Comparison of ENCODE assay signal across 1 cellular context in genomic region chr17:82705756-82706155, GRCh38.
TF ChIP-seq lines count a peak whose summit lies in the region.

No MANE protein-coding gene starts in this region.

TF ChIP-seq in HepG2, 621 proteins besides CTCF, POLR2A, EP300 and RAD21:
- TF ChIP-seq BRCA1 (CRISPR knock-in tag; IDR thresholded peaks at IDR 0.05) = no peak
- 0 out of 2 replicates have a peak, but pooled peaks have one; percentile 25 for TF ChIP-seq RXRA (CRISPR knock-in tag; IDR thresholded peaks at IDR 0.05)
- TF ChIP-seq FOXJ3 (CRISPR knock-in tag; IDR thresholded peaks at IDR 0.05; ENCODE audit: borderline replicate concordance) = no peak
- 0 out of 2 replicates have a peak, but pooled peaks have one; percentile 4 for TF ChIP-seq UBTF (CRISPR knock-in tag; IDR thresholded peaks at IDR 0.05)
- no peak for TF ChIP-seq NKX3-1 (CRISPR knock-in tag; IDR thresholded peaks at IDR 0.05)
- TF ChIP-seq AGO1 (IDR thresholded peaks at IDR 0.05; ENCODE audit: low read depth, low read length, poor library complexity, severe bottlenecking) = no peak
- TF ChIP-seq STAT6 (CRISPR knock-in tag; IDR thresholded peaks at IDR 0.05; ENCODE audit: borderline replicate concordance) = no peak
- TF ChIP-seq NFAT5 (CRISPR knock-in tag; IDR thresholded peaks at IDR 0.05) = no peak
- TF ChIP-seq SKIL (CRISPR knock-in tag; IDR thresholded peaks at IDR 0.05; ENCODE audit: borderline replicate concordance) = no peak
- TF ChIP-seq ZNF607 (CRISPR knock-in tag; IDR thresholded peaks at IDR 0.05; ENCODE audit: borderline replicate concordance) = 0 out of 2 replicates have a peak, but pooled peaks have one; percentile 17
- TF ChIP-seq MXD4 (CRISPR knock-in tag; IDR thresholded peaks at IDR 0.05) = no peak
- TF ChIP-seq ARNTL (CRISPR knock-in tag; IDR thresholded peaks at IDR 0.05) = no peak
- TF ChIP-seq HMG20A (CRISPR knock-in tag; IDR thresholded peaks at IDR 0.05; ENCODE audit: borderline replicate concordance) = no peak
- no peak for TF ChIP-seq HNF4A (CRISPR knock-in tag; IDR thresholded peaks at IDR 0.05)
- no peak for TF ChIP-seq ZBTB46 (CRISPR knock-in tag; IDR thresholded peaks at IDR 0.05; ENCODE audit: borderline replicate concordance)
- TF ChIP-seq GPBP1L1 (CRISPR knock-in tag; IDR thresholded peaks at IDR 0.05) = no peak
- no peak for TF ChIP-seq ZNF335 (CRISPR knock-in tag; IDR thresholded peaks at IDR 0.05)
- no peak for TF ChIP-seq ZFX (CRISPR knock-in tag; IDR thresholded peaks at IDR 0.05; ENCODE audit: low read depth)
- no peak for TF ChIP-seq ZNF235 (CRISPR knock-in tag; IDR thresholded peaks at IDR 0.05; ENCODE audit: borderline replicate concordance)
- TF ChIP-seq NCOA2 (CRISPR knock-in tag; IDR thresholded peaks at IDR 0.05) = no peak
- TF ChIP-seq EZH2 (conservative IDR thresholded peaks at IDR 0.05; ENCODE audit: low read depth, low read length) = no peak
- no peak for TF ChIP-seq ZNF773 (CRISPR knock-in tag; IDR thresholded peaks at IDR 0.05; ENCODE audit: borderline replicate concordance)
- TF ChIP-seq ZFP82 (CRISPR knock-in tag; IDR thresholded peaks at IDR 0.05; ENCODE audit: borderline replicate concordance) = no peak
- TF ChIP-seq ZNF768 (CRISPR knock-in tag; IDR thresholded peaks at IDR 0.05) = peak; percentile 27; the same call in 1 of the 2 replicates
